Comparison of ENCODE assay signal across 9 cellular contexts in the genomic region with DNA sequence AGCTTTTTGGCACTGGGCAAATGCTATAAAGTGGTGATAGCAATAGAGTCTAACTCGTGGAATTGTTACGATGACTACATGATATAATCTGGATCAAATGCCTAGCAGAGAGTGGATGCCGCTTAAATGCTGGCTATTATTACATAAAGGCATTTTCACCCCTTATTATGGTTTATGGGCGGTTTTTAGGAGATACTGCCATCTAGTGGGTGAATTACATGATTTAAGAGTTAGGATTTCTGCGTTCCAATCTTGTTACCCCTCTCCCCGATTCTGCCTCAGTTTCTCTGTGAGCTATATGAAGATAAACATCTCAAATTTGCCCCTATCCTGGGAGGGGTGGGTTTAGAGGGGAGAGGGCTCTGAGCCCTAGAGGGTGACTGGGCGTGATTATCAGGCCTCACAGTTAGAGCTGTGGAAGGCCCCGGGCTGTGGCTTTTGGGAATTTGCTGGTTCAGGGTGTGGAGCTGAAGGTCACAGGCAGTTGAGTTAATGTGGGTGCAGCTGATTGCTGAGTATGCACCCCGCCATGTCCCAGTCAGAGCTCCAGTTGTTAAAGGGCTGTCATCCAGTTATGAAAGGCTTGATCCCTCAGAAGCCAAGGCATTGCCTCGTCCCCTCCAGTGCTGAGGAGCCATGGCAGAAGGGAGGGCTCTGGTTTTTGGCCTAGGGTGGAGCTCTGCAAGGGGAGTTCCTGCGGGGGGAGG. TPM values are rescaled to one million over a fixed set of nuclear protein-coding genes. Genes with fewer than 3 reads are reported as not detected.
A peak's percentile ranks its signal among the peaks of the same experiment; 100 is the strongest.
DNase-seq lines count a peak whose midpoint lies in the region; ATAC-seq and TF ChIP-seq lines count a peak whose summit lies in the region.
"Had no signal": no experiment of that assay in that cellular context is flagged by ENCODE, and none has a peak within 500 bp of the region (broad histone marks: within the 10 kb centered on the region; RNA-seq: fewer than 3 reads in every experiment).

No MANE protein-coding gene starts in this region.

- no peak for ATAC-seq in activated naive CD8-positive, alpha-beta T cell treated with anti-CD3 and anti-CD28 coated beads, Interleukin-2, amount 50 U/mL, for 24 hours
- no peak for ATAC-seq in HG02798 (IDR thresholded peaks at IDR 0.05; ENCODE audit: poor library complexity, unreplicated experiment)

- H3K4me3 Mint-ChIP-seq in CD14-positive monocyte = no peak overlapping the region
- no peak overlapping the region for H3K4me3 Mint-ChIP-seq in activated naive CD8-positive, alpha-beta T cell treated with anti-CD3 and anti-CD28 coated beads, Interleukin-2, amount 50 U/mL, for 24 hours
- no peak overlapping the region for H3K4me3 Mint-ChIP-seq in activated CD4-positive, alpha-beta memory T cell treated with anti-CD3 and anti-CD28 coated beads for 36 hours

- peaks cover 0 to 2% (median 1%) of the 10 kb centered on the region in 3 donors for H3K27me3 Mint-ChIP-seq in CD14-positive monocyte (ENCODE audit: low read depth in 3 of 3)
- no peaks in the 10 kb centered on the region for H3K27me3 Mint-ChIP-seq in activated naive CD8-positive, alpha-beta T cell treated with anti-CD3 and anti-CD28 coated beads, Interleukin-2, amount 50 U/mL, for 24 hours
- no peaks in the 10 kb centered on the region for H3K27me3 Mint-ChIP-seq in activated CD4-positive, alpha-beta memory T cell treated with anti-CD3 and anti-CD28 coated beads for 36 hours

- H2AFZ ChIP-seq in osteoblast (ENCODE audit: low read length) = peak overlapping the region; percentile 66

- H3K9me3 ChIP-seq in HEK293 (ENCODE audit: control insufficient read depth, insufficient read depth, low read depth, low read length) (no peaks in the 10 kb centered on the region), osteoblast (ENCODE audit: low read depth, low read length) (no peaks in the 10 kb centered on the region)

- H3K27ac Mint-ChIP-seq in CD14-positive monocyte = no peak overlapping the region
- H3K27ac Mint-ChIP-seq in activated naive CD8-positive, alpha-beta T cell treated with anti-CD3 and anti-CD28 coated beads, Interleukin-2, amount 50 U/mL, for 24 hours = no peak overlapping the region
- no peak overlapping the region for H3K27ac Mint-ChIP-seq in activated CD4-positive, alpha-beta memory T cell treated with anti-CD3 and anti-CD28 coated beads for 36 hours

- CTCF ChIA-PET in HEK293 (lab: Yijun Ruan, JAX) = interaction anchor here (0.5 to 3.5 kb wide), 28 partner anchors 9 to 717 kb away, joined by 3 to 43 read pairs (median 4); partner anchors contain the start of genes C12orf57, C1RL, PEX5 and RNU7-1
- CTCF ChIA-PET in RWPE1 (lab: Yijun Ruan, JAX) = interaction anchor here (0.6 to 1.5 kb wide), 9 partner anchors 9 to 789 kb away, joined by 3 to 5 read pairs (median 4); no protein-coding TSS in a partner anchor
- CTCF ChIA-PET in activated CD4-positive, alpha-beta memory T cell treated with anti-CD3 and anti-CD28 coated beads for 36 hours (lab: Charles Lee) = interaction anchor here (0.7 to 2.0 kb wide), 18 partner anchors 9 to 493 kb away, joined by 3 to 9 read pairs (median 4); no protein-coding TSS in a partner anchor

- TF ChIP-seq CTCF in CD14-positive monocyte (IDR thresholded peaks at IDR 0.05) (peak; percentile 71), HEK293 (tag by site-specific recombination; IDR thresholded peaks at IDR 0.05) (no peak), RWPE1 (conservative IDR thresholded peaks at IDR 0.05; ENCODE audit: low read depth) (peak; percentile 37; the same call in 1 of the 2 replicates), osteoblast (IDR thresholded peaks at IDR 0.05; ENCODE audit: extremely low read depth, low read depth, low read length) (peak; percentile 68)

- peaks cover 4% of the 10 kb centered on the region for H3K4me1 Mint-ChIP-seq in CD14-positive monocyte
- no peaks in the 10 kb centered on the region for H3K4me1 Mint-ChIP-seq in activated naive CD8-positive, alpha-beta T cell treated with anti-CD3 and anti-CD28 coated beads, Interleukin-2, amount 50 U/mL, for 24 hours
- peaks cover 6% of the 10 kb centered on the region for H3K4me1 Mint-ChIP-seq in activated CD4-positive, alpha-beta memory T cell treated with anti-CD3 and anti-CD28 coated beads for 36 hours (ENCODE audit: low read depth)

- H3K4me1 ChIP-seq in HEK293 (ENCODE audit: control insufficient read depth, insufficient read depth, low read length) = no peaks in the 10 kb centered on the region
- peaks cover 3% of the 10 kb centered on the region for H3K4me1 ChIP-seq in osteoblast (ENCODE audit: insufficient read depth, low read length)

- H3K4me2 ChIP-seq in osteoblast (ENCODE audit: insufficient read depth, low read length) = peak overlapping the region; percentile 38

- H3K9me3 Mint-ChIP-seq in CD14-positive monocyte = peaks cover 0 to 5% (median 0%) of the 10 kb centered on the region in 7 donors
- no peaks in the 10 kb centered on the region for H3K9me3 Mint-ChIP-seq in activated naive CD8-positive, alpha-beta T cell treated with anti-CD3 and anti-CD28 coated beads, Interleukin-2, amount 50 U/mL, for 24 hours
- no peaks in the 10 kb centered on the region for H3K9me3 Mint-ChIP-seq in activated CD4-positive, alpha-beta memory T cell treated with anti-CD3 and anti-CD28 coated beads for 36 hours

- H3K27me3 ChIP-seq in osteoblast (ENCODE audit: insufficient read depth, low read length) = no peaks in the 10 kb centered on the region

- no peaks in the 10 kb centered on the region for H3K79me2 ChIP-seq in osteoblast (ENCODE audit: insufficient read depth, low read length)

- H3K36me3 Mint-ChIP-seq in CD14-positive monocyte = peaks cover 32 to 51% of the 10 kb centered on the region in 2 donors
- peaks cover 7% of the 10 kb centered on the region for H3K36me3 Mint-ChIP-seq in activated naive CD8-positive, alpha-beta T cell treated with anti-CD3 and anti-CD28 coated beads, Interleukin-2, amount 50 U/mL, for 24 hours (ENCODE audit: low read depth)
- peaks cover 19% of the 10 kb centered on the region for H3K36me3 Mint-ChIP-seq in activated CD4-positive, alpha-beta memory T cell treated with anti-CD3 and anti-CD28 coated beads for 36 hours

- DNase-seq in CD14-positive monocyte (ENCODE audit: low spot score) (no peak), RWPE1 (ENCODE audit: low spot score) (peak; percentile 50), fibroblast of gingiva (ENCODE audit: low read depth) (peak; percentile 27), osteoblast (ENCODE audit: insufficient read length, low spot score, missing footprints) (peak; percentile 86)
- no peak for DNase-seq in activated naive CD8-positive, alpha-beta T cell treated with anti-CD3 and anti-CD28 coated beads, Interleukin-2, amount 50 U/mL, for 24 hours
- DNase-seq in activated CD4-positive, alpha-beta memory T cell treated with anti-CD3 and anti-CD28 coated beads for 36 hours = no peak

- POLR2A ChIA-PET in HEK293 (lab: Yijun Ruan, JAX) (no interaction called here), RWPE1 (lab: Yijun Ruan, JAX; ENCODE audit: low non-redundant PET) (no interaction called here)
- POLR2A ChIA-PET in activated CD4-positive, alpha-beta memory T cell treated with anti-CD3 and anti-CD28 coated beads for 36 hours (lab: Charles Lee) = no interaction called here

- intact Hi-C loops in CD14-positive monocyte (cut with micrococcal nuclease) = loop anchor here in 1 of 2 donors (5.0 to 10.0 kb wide), 2 partner anchors 310 to 493 kb away; no protein-coding TSS in a partner anchor
- intact Hi-C loops in activated CD4-positive, alpha-beta memory T cell treated with anti-CD3 and anti-CD28 coated beads for 36 hours (cut with micrococcal nuclease) = no loop called here

- peaks cover 3 to 68% of the 10 kb centered on the region in 2 experiments; a peak in 2 of 3 replicates for H3K36me3 ChIP-seq in HEK293 (ENCODE audit: control insufficient read depth in 2 of 2, insufficient read depth in 1 of 2, low read length in 2 of 2)
- peaks cover 9% of the 10 kb centered on the region for H3K36me3 ChIP-seq in osteoblast (ENCODE audit: insufficient read depth, low read length)

- H3K4me3 ChIP-seq in HEK293 (ENCODE audit: low read depth, low read length) = no peak overlapping the region
- H3K4me3 ChIP-seq in osteoblast (ENCODE audit: insufficient read depth, low read length) = no peak overlapping the region

- H4K20me1 ChIP-seq in osteoblast (ENCODE audit: insufficient read depth, low read length) = no peaks in the 10 kb centered on the region

- H3K27ac ChIP-seq in HEK293 (ENCODE audit: extremely low read depth, low read depth, low read length) = no peak overlapping the region
- H3K27ac ChIP-seq in RWPE1 = no peak overlapping the region
- no peak overlapping the region for H3K27ac ChIP-seq in osteoblast (ENCODE audit: low read depth, low read length)
- H3K27ac ChIP-seq: epithelial cell of prostate had no signal

TF ChIP-seq in HEK293, 187 proteins besides CTCF, POLR2A, EP300 and RAD21:
- TF ChIP-seq ZBTB1 (tag by site-specific recombination; IDR thresholded peaks at IDR 0.05) = no peak
- TF ChIP-seq ZNF660 (tag by site-specific recombination; IDR thresholded peaks at IDR 0.05) = no peak; the same call in 1 of the 2 replicates
- no peak for TF ChIP-seq ZFP69B (tag by site-specific recombination; IDR thresholded peaks at IDR 0.05)
- peak; percentile 61 for TF ChIP-seq ZNF654 (tag by site-specific recombination; IDR thresholded peaks at IDR 0.05; ENCODE audit: low read depth)
- no peak for TF ChIP-seq ZNF114 (tag by site-specific recombination; IDR thresholded peaks at IDR 0.05)
- TF ChIP-seq ZXDB (tag by site-specific recombination; IDR thresholded peaks at IDR 0.05) = no peak

RNA-seq across cellular contexts. Expression of gene CLSTN3, which starts 14.4 kb away (rescaled TPM):
- not detected for polyA plus RNA-seq in CD14-positive monocyte
- total RNA-seq in osteoblast = 6.2 and 7.6 TPM in 2 replicates
- total RNA-seq in activated CD4-positive, alpha-beta memory T cell treated with anti-CD3 and anti-CD28 coated beads for 36 hours = 10 to 100 TPM; 40.1 to 44.7 TPM

RNA-seq across cellular contexts. Expression of gene RBP5, which starts 15.9 kb away (rescaled TPM):
- polyA plus RNA-seq in CD14-positive monocyte = not detected
- total RNA-seq in osteoblast = not detected in 2 replicates
- under 1 TPM in 1 of 2 experiments, not detected in 1; 0.21 TPM for total RNA-seq in activated CD4-positive, alpha-beta memory T cell treated with anti-CD3 and anti-CD28 coated beads for 36 hours

RNA-seq across cellular contexts. Expression of gene C1RL, which starts 35.6 kb away (rescaled TPM):
- 1 to 10 TPM; 4.8 to 5.6 TPM for polyA plus RNA-seq in CD14-positive monocyte
- 63.7 and 67.5 TPM in 2 replicates for total RNA-seq in osteoblast
- 10 to 100 TPM; 17.1 to 22.6 TPM for total RNA-seq in activated CD4-positive, alpha-beta memory T cell treated with anti-CD3 and anti-CD28 coated beads for 36 hours

RNA-seq across cellular contexts. Expression of gene PEX5, which starts 44.9 kb away (rescaled TPM):
- 1 to 10 TPM; 4.3 to 7.1 TPM for polyA plus RNA-seq in CD14-positive monocyte
- 35.7 and 48.5 TPM in 2 replicates for total RNA-seq in osteoblast
- 10 to 100 TPM; 26.0 to 27.9 TPM for total RNA-seq in activated CD4-positive, alpha-beta memory T cell treated with anti-CD3 and anti-CD28 coated beads for 36 hours

RNA-seq across cellular contexts. Expression of gene C1R, which starts 52.3 kb away (rescaled TPM):
- under 1 TPM in 1 of 2 donors, not detected in 1; 0.14 TPM for polyA plus RNA-seq in CD14-positive monocyte
- 313 and 330 TPM in 2 replicates for total RNA-seq in osteoblast
- total RNA-seq in activated CD4-positive, alpha-beta memory T cell treated with anti-CD3 and anti-CD28 coated beads for 36 hours = 1 to 10 TPM; 1.4 to 2.2 TPM

Comparison
In these comparisons a context has a peak if more than half of its experiments do, and no peak if none do; other contexts are left out.
1. DNase-seq: peak in RWPE1 (single experiment), fibroblast of gingiva (single experiment) and osteoblast (single experiment); none in CD14-positive monocyte (single experiment), activated naive CD8-positive, alpha-beta T cell treated with anti-CD3 and anti-CD28 coated beads, Interleukin-2, amount 50 U/mL, for 24 hours (single experiment) and activated CD4-positive, alpha-beta memory T cell treated with anti-CD3 and anti-CD28 coated beads for 36 hours (single experiment).